Comparison of ENCODE assay signal across 9 cellular contexts in genomic region chr1:155969377-155969791, GRCh38. TPM values are rescaled to one million over a fixed set of nuclear protein-coding genes. Genes with fewer than 3 reads are reported as not detected.
DNase-seq lines count a peak whose midpoint lies in the region; TF ChIP-seq lines count a peak whose summit lies in the region.
"Had no signal": no experiment of that assay in that cellular context is flagged by ENCODE, and none has a peak within 500 bp of the region (broad histone marks: within the 10 kb centered on the region; RNA-seq: fewer than 3 reads in every experiment).

No MANE protein-coding gene starts in this region.

- H3K27ac ChIP-seq in ACC112 (ENCODE audit: low read depth, low read length) (peak overlapping the region; percentile 82), coronary artery (peak overlapping the region; percentile 54 to 88)

- no peak overlapping the region for H2AFZ ChIP-seq in ACC112 (ENCODE audit: low read length, unreplicated experiment)

- peaks cover 65% of the 10 kb centered on the region for H3K4me1 Mint-ChIP-seq in neural crest cell

- peaks cover 59% of the 10 kb centered on the region for H3K4me1 ChIP-seq in ACC112 (ENCODE audit: control insufficient read depth, insufficient read depth, low read length, unreplicated experiment)

- DNase-seq in LHCN-M2 (ENCODE audit: low read depth), result peak; percentile 52
- no peak for DNase-seq in coronary artery (ENCODE audit: low spot score)
- no peak for DNase-seq in neural crest cell (ENCODE audit: low read depth, low spot score)
- no peak for DNase-seq in NCI-H774 (lab: John Stamatoyannopoulos, UW)
- DNase-seq in NCI-H345 (lab: John Stamatoyannopoulos, UW), result no peak
- no peak for DNase-seq in activated CD4-positive, CD25-positive, alpha-beta regulatory T cell treated with anti-CD3 and anti-CD28 coated beads, Interleukin-2, amount 50 U/mL, for 72 hours
- no peak for DNase-seq in activated gamma-delta T cell (lab: John Stamatoyannopoulos, UW)

- no peaks in the 10 kb centered on the region for H3K27me3 ChIP-seq in ACC112 (ENCODE audit: insufficient read depth, low read length)

- no peaks in the 10 kb centered on the region for H3K9me3 Mint-ChIP-seq in neural crest cell

- peak overlapping the region; percentile 11 for H3K4me3 Mint-ChIP-seq in neural crest cell

- TF ChIP-seq CTCF in coronary artery (IDR thresholded peaks at IDR 0.05) (no peak), neural crest cell (conservative IDR thresholded peaks at IDR 0.05) (no peak)

- no peaks in the 10 kb centered on the region for H3K27me3 Mint-ChIP-seq in neural crest cell (ENCODE audit: low read depth)

- H3K36me3 Mint-ChIP-seq in neural crest cell (ENCODE audit: low read depth), result peaks cover 10% of the 10 kb centered on the region

- H3K79me2 ChIP-seq in ACC112 (ENCODE audit: control insufficient read depth, insufficient read depth, low read length, unreplicated experiment), result peaks cover 57% of the 10 kb centered on the region

- H3K4me3 ChIP-seq in ACC112 (ENCODE audit: low read depth, low read length) (no peak overlapping the region), coronary artery (peak overlapping the region; percentile 35)

- H3K36me3 ChIP-seq in ACC112 (ENCODE audit: insufficient read depth, low read length), result peaks cover 17% of the 10 kb centered on the region; the same call in 1 of the 2 replicates

- peak overlapping the region; percentile 90 for H3K27ac Mint-ChIP-seq in neural crest cell (ENCODE audit: unreplicated experiment)

RNA-seq across cellular contexts. Expression of gene ARHGEF2, which starts 9.0 kb away (rescaled TPM):
- total RNA-seq in LHCN-M2 (2014; rRNA removed) (228 and 262 TPM in 2 replicates), neural crest cell (97.6 and 101 TPM in 2 replicates)
- polyA plus RNA-seq in LHCN-M2 (2012), result 91.6 TPM

RNA-seq across cellular contexts. Expression of gene RXFP4, which starts 27.9 kb away (rescaled TPM):
- total RNA-seq in LHCN-M2 (2014; rRNA removed) (not detected in 2 replicates), neural crest cell (not detected in 2 replicates)
- not detected for polyA plus RNA-seq in LHCN-M2 (2012)
- total RNA-seq: M059J had no signal

RNA-seq across cellular contexts. Expression of gene KHDC4, which starts 35.2 kb away (rescaled TPM):
- 29.6 and 30.3 TPM in 2 replicates for total RNA-seq in LHCN-M2 (2014; rRNA removed)
- 11.4 TPM for polyA plus RNA-seq in LHCN-M2 (2012)
- 69.9 and 71.2 TPM in 2 replicates for total RNA-seq in neural crest cell

RNA-seq across cellular contexts. Expression of gene SSR2, which starts 51.4 kb away (rescaled TPM):
- total RNA-seq in LHCN-M2 (2014; rRNA removed), result 229 and 351 TPM in 2 replicates
- 381 TPM for polyA plus RNA-seq in LHCN-M2 (2012)
- 236 and 255 TPM in 2 replicates for total RNA-seq in neural crest cell

RNA-seq across cellular contexts. Expression of gene RIT1, which starts 58.2 kb away (rescaled TPM):
- total RNA-seq in LHCN-M2 (2014; rRNA removed), result 23.1 and 32.9 TPM in 2 replicates
- polyA plus RNA-seq in LHCN-M2 (2012), result 30.2 TPM
- total RNA-seq in neural crest cell, result 34.5 and 35.3 TPM in 2 replicates
